Comparison of ENCODE assay signal across 1 cellular context in the genomic region with DNA sequence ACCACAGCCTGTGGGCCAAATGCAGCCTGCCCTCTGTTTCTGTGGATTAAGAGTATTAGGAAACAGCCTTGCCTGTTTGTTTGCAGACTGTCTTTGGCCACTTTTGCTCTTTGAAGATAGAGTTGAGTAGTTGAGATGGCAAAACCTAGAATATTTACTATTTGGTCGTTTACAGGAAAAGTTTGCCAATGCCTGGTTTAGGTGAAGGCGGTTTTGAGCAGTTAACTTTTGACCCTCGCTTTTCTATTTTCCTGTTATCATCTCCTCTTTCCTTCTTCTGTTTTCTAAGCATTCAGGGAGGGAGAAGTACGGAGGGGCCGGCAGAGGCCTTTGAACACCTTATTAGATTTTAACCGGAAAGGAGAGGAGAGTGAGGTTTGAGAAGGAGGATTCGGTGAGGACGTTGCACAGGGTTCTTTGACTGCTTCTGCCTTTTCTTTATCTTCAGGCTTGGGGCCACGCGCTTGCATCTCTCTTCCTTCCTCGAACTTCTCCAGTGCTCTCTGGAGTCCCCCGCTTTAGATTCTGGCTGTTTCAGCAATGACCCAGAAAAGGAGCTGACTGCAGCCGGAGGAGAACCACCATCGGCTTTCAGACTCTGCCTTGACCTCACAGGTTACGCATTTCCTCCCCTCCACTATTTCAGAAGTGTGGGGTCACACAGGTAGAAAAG.
TF ChIP-seq lines count a peak whose summit lies in the region.

No MANE protein-coding gene starts in this region.

TF ChIP-seq in A549, 52 proteins besides CTCF, POLR2A, EP300 and RAD21:
- TF ChIP-seq, protein P1, sequence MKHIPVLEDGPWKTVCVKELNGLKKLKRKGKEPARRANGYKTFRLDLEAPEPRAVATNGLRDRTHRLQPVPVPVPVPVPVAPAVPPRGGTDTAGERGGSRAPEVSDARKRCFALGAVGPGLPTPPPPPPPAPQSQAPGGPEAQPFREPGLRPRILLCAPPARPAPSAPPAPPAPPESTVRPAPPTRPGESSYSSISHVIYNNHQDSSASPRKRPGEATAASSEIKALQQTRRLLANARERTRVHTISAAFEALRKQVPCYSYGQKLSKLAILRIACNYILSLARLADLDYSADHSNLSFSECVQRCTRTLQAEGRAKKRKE (CRISPR knock-in tag; IDR thresholded peaks at IDR 0.05; ENCODE audit: low read depth): no peak
- TF ChIP-seq NPAS2 (CRISPR knock-in tag; IDR thresholded peaks at IDR 0.05; ENCODE audit: borderline replicate concordance) (no peak), SMC3 (IDR thresholded peaks at IDR 0.05) (no peak)
